In genomic region chr4:174190832-174191500, GRCh38 we compare ENCODE assay signal across 1 cellular context.
TF ChIP-seq lines count a peak whose summit lies in the region.

No MANE protein-coding gene starts in this region.

TF ChIP-seq in K562, 482 proteins besides CTCF, POLR2A, EP300 and RAD21 (continued from another document and continues in another):
- TF ChIP-seq ZNF592 (IDR thresholded peaks at IDR 0.05), result peak; percentile 54; the same call in 1 of the 2 replicates
- peak; percentile 85 for TF ChIP-seq MAFG (tag; conservative IDR thresholded peaks at IDR 0.05)
- no peak for TF ChIP-seq ZNF431 (CRISPR knock-in tag; IDR thresholded peaks at IDR 0.05)
- no peak for TF ChIP-seq CTBP1 (IDR thresholded peaks at IDR 0.05; ENCODE audit: borderline replicate concordance)
- TF ChIP-seq FOXK2 (conservative IDR thresholded peaks at IDR 0.05 in 1 of 2, IDR thresholded peaks at IDR 0.05 in 1 of 2; ENCODE audit: low read depth in 2 of 2), result no peak
- TF ChIP-seq CCNT2 (IDR thresholded peaks at IDR 0.05; ENCODE audit: borderline replicate concordance, extremely low read depth, insufficient read length, low read depth, low read length), result no peak
- no peak for TF ChIP-seq SREBF1 (IDR thresholded peaks at IDR 0.05; ENCODE audit: borderline replicate concordance, low read depth, low read length)
- TF ChIP-seq ZZZ3 (IDR thresholded peaks at IDR 0.05), result no peak
- peak; percentile 36; the same call in 1 of the 2 replicates for TF ChIP-seq BHLHE40 (IDR thresholded peaks at IDR 0.05; ENCODE audit: low read length)
- TF ChIP-seq THRA (IDR thresholded peaks at IDR 0.05), result no peak
- TF ChIP-seq, protein P1, sequence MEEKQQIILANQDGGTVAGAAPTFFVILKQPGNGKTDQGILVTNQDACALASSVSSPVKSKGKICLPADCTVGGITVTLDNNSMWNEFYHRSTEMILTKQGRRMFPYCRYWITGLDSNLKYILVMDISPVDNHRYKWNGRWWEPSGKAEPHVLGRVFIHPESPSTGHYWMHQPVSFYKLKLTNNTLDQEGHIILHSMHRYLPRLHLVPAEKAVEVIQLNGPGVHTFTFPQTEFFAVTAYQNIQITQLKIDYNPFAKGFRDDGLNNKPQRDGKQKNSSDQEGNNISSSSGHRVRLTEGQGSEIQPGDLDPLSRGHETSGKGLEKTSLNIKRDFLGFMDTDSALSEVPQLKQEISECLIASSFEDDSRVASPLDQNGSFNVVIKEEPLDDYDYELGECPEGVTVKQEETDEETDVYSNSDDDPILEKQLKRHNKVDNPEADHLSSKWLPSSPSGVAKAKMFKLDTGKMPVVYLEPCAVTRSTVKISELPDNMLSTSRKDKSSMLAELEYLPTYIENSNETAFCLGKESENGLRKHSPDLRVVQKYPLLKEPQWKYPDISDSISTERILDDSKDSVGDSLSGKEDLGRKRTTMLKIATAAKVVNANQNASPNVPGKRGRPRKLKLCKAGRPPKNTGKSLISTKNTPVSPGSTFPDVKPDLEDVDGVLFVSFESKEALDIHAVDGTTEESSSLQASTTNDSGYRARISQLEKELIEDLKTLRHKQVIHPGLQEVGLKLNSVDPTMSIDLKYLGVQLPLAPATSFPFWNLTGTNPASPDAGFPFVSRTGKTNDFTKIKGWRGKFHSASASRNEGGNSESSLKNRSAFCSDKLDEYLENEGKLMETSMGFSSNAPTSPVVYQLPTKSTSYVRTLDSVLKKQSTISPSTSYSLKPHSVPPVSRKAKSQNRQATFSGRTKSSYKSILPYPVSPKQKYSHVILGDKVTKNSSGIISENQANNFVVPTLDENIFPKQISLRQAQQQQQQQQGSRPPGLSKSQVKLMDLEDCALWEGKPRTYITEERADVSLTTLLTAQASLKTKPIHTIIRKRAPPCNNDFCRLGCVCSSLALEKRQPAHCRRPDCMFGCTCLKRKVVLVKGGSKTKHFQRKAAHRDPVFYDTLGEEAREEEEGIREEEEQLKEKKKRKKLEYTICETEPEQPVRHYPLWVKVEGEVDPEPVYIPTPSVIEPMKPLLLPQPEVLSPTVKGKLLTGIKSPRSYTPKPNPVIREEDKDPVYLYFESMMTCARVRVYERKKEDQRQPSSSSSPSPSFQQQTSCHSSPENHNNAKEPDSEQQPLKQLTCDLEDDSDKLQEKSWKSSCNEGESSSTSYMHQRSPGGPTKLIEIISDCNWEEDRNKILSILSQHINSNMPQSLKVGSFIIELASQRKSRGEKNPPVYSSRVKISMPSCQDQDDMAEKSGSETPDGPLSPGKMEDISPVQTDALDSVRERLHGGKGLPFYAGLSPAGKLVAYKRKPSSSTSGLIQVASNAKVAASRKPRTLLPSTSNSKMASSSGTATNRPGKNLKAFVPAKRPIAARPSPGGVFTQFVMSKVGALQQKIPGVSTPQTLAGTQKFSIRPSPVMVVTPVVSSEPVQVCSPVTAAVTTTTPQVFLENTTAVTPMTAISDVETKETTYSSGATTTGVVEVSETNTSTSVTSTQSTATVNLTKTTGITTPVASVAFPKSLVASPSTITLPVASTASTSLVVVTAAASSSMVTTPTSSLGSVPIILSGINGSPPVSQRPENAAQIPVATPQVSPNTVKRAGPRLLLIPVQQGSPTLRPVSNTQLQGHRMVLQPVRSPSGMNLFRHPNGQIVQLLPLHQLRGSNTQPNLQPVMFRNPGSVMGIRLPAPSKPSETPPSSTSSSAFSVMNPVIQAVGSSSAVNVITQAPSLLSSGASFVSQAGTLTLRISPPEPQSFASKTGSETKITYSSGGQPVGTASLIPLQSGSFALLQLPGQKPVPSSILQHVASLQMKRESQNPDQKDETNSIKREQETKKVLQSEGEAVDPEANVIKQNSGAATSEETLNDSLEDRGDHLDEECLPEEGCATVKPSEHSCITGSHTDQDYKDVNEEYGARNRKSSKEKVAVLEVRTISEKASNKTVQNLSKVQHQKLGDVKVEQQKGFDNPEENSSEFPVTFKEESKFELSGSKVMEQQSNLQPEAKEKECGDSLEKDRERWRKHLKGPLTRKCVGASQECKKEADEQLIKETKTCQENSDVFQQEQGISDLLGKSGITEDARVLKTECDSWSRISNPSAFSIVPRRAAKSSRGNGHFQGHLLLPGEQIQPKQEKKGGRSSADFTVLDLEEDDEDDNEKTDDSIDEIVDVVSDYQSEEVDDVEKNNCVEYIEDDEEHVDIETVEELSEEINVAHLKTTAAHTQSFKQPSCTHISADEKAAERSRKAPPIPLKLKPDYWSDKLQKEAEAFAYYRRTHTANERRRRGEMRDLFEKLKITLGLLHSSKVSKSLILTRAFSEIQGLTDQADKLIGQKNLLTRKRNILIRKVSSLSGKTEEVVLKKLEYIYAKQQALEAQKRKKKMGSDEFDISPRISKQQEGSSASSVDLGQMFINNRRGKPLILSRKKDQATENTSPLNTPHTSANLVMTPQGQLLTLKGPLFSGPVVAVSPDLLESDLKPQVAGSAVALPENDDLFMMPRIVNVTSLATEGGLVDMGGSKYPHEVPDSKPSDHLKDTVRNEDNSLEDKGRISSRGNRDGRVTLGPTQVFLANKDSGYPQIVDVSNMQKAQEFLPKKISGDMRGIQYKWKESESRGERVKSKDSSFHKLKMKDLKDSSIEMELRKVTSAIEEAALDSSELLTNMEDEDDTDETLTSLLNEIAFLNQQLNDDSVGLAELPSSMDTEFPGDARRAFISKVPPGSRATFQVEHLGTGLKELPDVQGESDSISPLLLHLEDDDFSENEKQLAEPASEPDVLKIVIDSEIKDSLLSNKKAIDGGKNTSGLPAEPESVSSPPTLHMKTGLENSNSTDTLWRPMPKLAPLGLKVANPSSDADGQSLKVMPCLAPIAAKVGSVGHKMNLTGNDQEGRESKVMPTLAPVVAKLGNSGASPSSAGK (IDR thresholded peaks at IDR 0.05), result peak; percentile 29; the same call in 1 of the 2 replicates
- no peak for TF ChIP-seq GTF2E2 (tag; IDR thresholded peaks at IDR 0.05)
- TF ChIP-seq TRIM24 (IDR thresholded peaks at IDR 0.05), result no peak
- TF ChIP-seq PKNOX1 (IDR thresholded peaks at IDR 0.05), result no peak
- TF ChIP-seq ERF (CRISPR knock-in tag; IDR thresholded peaks at IDR 0.05), result no peak
- TF ChIP-seq ZBTB9 (CRISPR knock-in tag; IDR thresholded peaks at IDR 0.05), result no peak
- TF ChIP-seq GATA2 (CRISPR knock-in tag; IDR thresholded peaks at IDR 0.05), result peak; percentile 70
- peak in 1 of 3 experiments; percentile 68 for TF ChIP-seq YY1 (IDR thresholded peaks at IDR 0.05; ENCODE audit: borderline replicate concordance in 1 of 3, control insufficient read depth in 1 of 3, extremely low read depth in 1 of 3, insufficient read depth in 3 of 3, insufficient read length in 1 of 3, insufficient replicate concordance in 2 of 3, low read depth in 1 of 3, low read length in 2 of 3)
- TF ChIP-seq RREB1 (CRISPR knock-in tag; IDR thresholded peaks at IDR 0.05), result no peak
- no peak for TF ChIP-seq CHD1 (IDR thresholded peaks at IDR 0.05; ENCODE audit: low read length)
- no peak for TF ChIP-seq ZNF668 (CRISPR knock-in tag; IDR thresholded peaks at IDR 0.05)
- TF ChIP-seq DNMT1 (IDR thresholded peaks at IDR 0.05), result no peak
- no peak for TF ChIP-seq ATF6 (CRISPR knock-in tag; IDR thresholded peaks at IDR 0.05)
- TF ChIP-seq ZEB2 (IDR thresholded peaks at IDR 0.05), result no peak
- no peak for TF ChIP-seq MECOM (CRISPR knock-in tag; IDR thresholded peaks at IDR 0.05)
